21 cellular contexts compared by ENCODE assay signal in the genomic region with DNA sequence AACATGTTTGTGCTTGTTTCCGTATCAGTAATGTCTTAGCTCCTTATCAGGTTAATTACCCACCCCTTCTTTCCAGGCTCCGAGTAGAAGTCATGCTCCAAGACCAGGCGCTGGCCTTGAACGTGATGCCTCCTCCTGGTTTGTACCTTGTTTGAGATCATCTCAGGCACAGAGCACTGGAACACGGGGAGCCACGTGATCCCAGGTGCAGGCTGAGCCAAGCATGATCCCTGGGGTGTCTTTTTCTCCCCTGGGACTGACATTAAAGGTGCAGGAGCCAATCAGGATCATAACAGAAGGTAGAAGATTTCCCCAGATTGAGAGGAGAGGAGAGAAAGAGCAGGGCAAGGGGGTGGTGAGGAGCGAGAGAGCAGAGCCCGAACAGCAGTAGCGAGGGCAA.
"Had no signal": no experiment of that assay in that cellular context is flagged by ENCODE, and none has a peak within 500 bp of the region (broad histone marks: within the 10 kb centered on the region; RNA-seq: fewer than 3 reads in every experiment).

No MANE protein-coding gene starts in this region.

- H3K9me3 ChIP-seq: ascending aorta, body of pancreas had no signal

- H3K4me1 Mint-ChIP-seq: activated CD8-positive, alpha-beta memory T cell treated with anti-CD3 and anti-CD28 coated beads, Interleukin-2, amount 10 ng/mL, durations not matched to agents 7 days and 5 days; activated naive CD4-positive, alpha-beta T cell treated with anti-CD3 and anti-CD28 coated beads, Interleukin-2, amount 50 U/mL, for 24 hours; activated naive CD8-positive, alpha-beta T cell treated with anti-CD3 and anti-CD28 coated beads, Interleukin-2, amount 50 U/mL, for 24 hours had no signal

- H3K9me3 Mint-ChIP-seq: activated naive CD4-positive, alpha-beta T cell treated with anti-CD3 and anti-CD28 coated beads, Interleukin-2, amount 50 U/mL, for 24 hours; activated naive CD8-positive, alpha-beta T cell treated with anti-CD3 and anti-CD28 coated beads, Interleukin-2, amount 50 U/mL, for 24 hours; activated T-cell treated with anti-CD3 and anti-CD28 coated beads, Interleukin-2, amount 50 U/mL, for 24 hours; activated T-helper 1 cell treated with anti-CD3 and anti-CD28 coated beads, Interleukin-12 subunit alpha, Interleukin-12 subunit beta, Interleukin-2, Interleukin-4 antibody, amounts not matched to agents 30 ng/mL and 10 ng/mL and 1 ng/mL, durations not matched to agents 14 hours and 24 hours and 36 hours had no signal

- H3K27ac Mint-ChIP-seq: activated CD8-positive, alpha-beta memory T cell treated with anti-CD3 and anti-CD28 coated beads, Interleukin-2, amount 10 ng/mL, durations not matched to agents 7 days and 5 days; activated naive CD4-positive, alpha-beta T cell treated with anti-CD3 and anti-CD28 coated beads, Interleukin-2, amount 50 U/mL, for 24 hours; activated naive CD8-positive, alpha-beta T cell treated with anti-CD3 and anti-CD28 coated beads, Interleukin-2, amount 50 U/mL, for 24 hours; activated T-cell treated with anti-CD3 and anti-CD28 coated beads, Interleukin-2, amount 50 U/mL, for 24 hours; activated T-helper 1 cell treated with anti-CD3 and anti-CD28 coated beads, Interleukin-12 subunit alpha, Interleukin-12 subunit beta, Interleukin-2, Interleukin-4 antibody, amounts not matched to agents 30 ng/mL and 10 ng/mL and 1 ng/mL, durations not matched to agents 14 hours and 24 hours and 36 hours had no signal

- H3K27ac ChIP-seq: ascending aorta, body of pancreas, SK-N-MC had no signal

- H3K36me3 Mint-ChIP-seq: activated CD8-positive, alpha-beta memory T cell treated with anti-CD3 and anti-CD28 coated beads, Interleukin-2, amount 10 ng/mL, durations not matched to agents 7 days and 5 days; activated naive CD4-positive, alpha-beta T cell treated with anti-CD3 and anti-CD28 coated beads, Interleukin-2, amount 50 U/mL, for 24 hours had no signal

- H3K27me3 ChIP-seq: ascending aorta, body of pancreas had no signal

- ATAC-seq: activated CD4-positive, CD25-positive, alpha-beta regulatory T cell treated with anti-CD3 and anti-CD28 coated beads, Interleukin-2, amount 50 U/mL, for 24 hours; activated CD8-positive, alpha-beta memory T cell treated with anti-CD3 and anti-CD28 coated beads, Interleukin-2, amount 10 ng/mL, durations not matched to agents 7 days and 5 days; activated naive CD8-positive, alpha-beta T cell treated with anti-CD3 and anti-CD28 coated beads, Interleukin-2, amount 50 U/mL, for 24 hours; body of pancreas had no signal

- DNase-seq: activated CD4-positive, alpha-beta T cell treated with anti-CD3 and anti-CD28 coated beads for 48 hours; activated CD4-positive, alpha-beta T cell treated with anti-CD3 and anti-CD28 coated beads, Interleukin-2, amount 50 U/mL, for 4 hours; activated CD8-positive, alpha-beta memory T cell treated with anti-CD3 and anti-CD28 coated beads, Interleukin-2, amount 10 ng/mL, durations not matched to agents 7 days and 5 days; activated effector memory CD4-positive, alpha-beta T cell treated with Interleukin-2 at 50 U/mL for 16 hours; activated naive CD4-positive, alpha-beta T cell; activated naive CD8-positive, alpha-beta T cell treated with anti-CD3 and anti-CD28 coated beads, Interleukin-2, amount 50 U/mL, for 24 hours; activated T-cell treated with anti-CD3 and anti-CD28 coated beads, Interleukin-2, amount 50 U/mL, for 24 hours; amniotic stem cell; body of pancreas; central memory CD4-positive, alpha-beta T cell; NCI-H1048; NCI-H2029; NCI-H510A treated with DMSO at 0.1 percent for 48 hours; SIG-M5; T-helper 1 cell had no signal

- H3K36me3 ChIP-seq: ascending aorta had no signal

- H3K27me3 Mint-ChIP-seq: activated CD8-positive, alpha-beta memory T cell treated with anti-CD3 and anti-CD28 coated beads, Interleukin-2, amount 10 ng/mL, durations not matched to agents 7 days and 5 days; activated naive CD4-positive, alpha-beta T cell treated with anti-CD3 and anti-CD28 coated beads, Interleukin-2, amount 50 U/mL, for 24 hours; activated naive CD8-positive, alpha-beta T cell treated with anti-CD3 and anti-CD28 coated beads, Interleukin-2, amount 50 U/mL, for 24 hours; activated T-cell treated with anti-CD3 and anti-CD28 coated beads, Interleukin-2, amount 50 U/mL, for 24 hours had no signal

- H3K4me3 Mint-ChIP-seq: activated CD8-positive, alpha-beta memory T cell treated with anti-CD3 and anti-CD28 coated beads, Interleukin-2, amount 10 ng/mL, durations not matched to agents 7 days and 5 days; activated naive CD4-positive, alpha-beta T cell treated with anti-CD3 and anti-CD28 coated beads, Interleukin-2, amount 50 U/mL, for 24 hours; activated naive CD8-positive, alpha-beta T cell treated with anti-CD3 and anti-CD28 coated beads, Interleukin-2, amount 50 U/mL, for 24 hours; activated T-cell treated with anti-CD3 and anti-CD28 coated beads, Interleukin-2, amount 50 U/mL, for 24 hours; activated T-helper 1 cell treated with anti-CD3 and anti-CD28 coated beads, Interleukin-12 subunit alpha, Interleukin-12 subunit beta, Interleukin-2, Interleukin-4 antibody, amounts not matched to agents 30 ng/mL and 10 ng/mL and 1 ng/mL, durations not matched to agents 14 hours and 24 hours and 36 hours had no signal

- H3K4me1 ChIP-seq: ascending aorta, body of pancreas had no signal

- H3K4me3 ChIP-seq: ascending aorta, body of pancreas, K562, SK-N-MC had no signal
